In the genomic region with DNA sequence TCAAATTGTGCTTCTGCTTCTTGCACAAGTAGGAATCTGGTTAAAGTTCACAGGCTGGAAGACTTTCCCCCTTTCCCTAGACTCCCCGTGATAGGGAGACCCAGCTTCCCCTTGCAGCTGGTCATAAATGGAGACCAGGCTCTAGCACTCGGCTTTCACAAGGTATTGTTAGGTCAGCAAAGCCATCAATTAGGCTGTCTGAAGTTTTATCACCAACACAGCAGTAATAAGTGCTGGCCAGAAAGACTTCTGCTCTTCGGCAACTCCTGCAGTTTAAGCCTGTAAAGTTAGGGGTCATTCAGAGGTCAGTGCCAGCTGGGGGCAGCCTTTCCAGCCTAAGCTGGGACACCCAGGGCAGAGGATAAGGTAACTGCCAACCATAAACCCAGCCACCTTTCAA, we compare ENCODE assay signal across 20 cellular contexts.
DNase-seq lines count a peak whose midpoint lies in the region; ATAC-seq and TF ChIP-seq lines count a peak whose summit lies in the region.
"Had no signal": no experiment of that assay in that cellular context is flagged by ENCODE, and none has a peak within 500 bp of the region (broad histone marks: within the 10 kb centered on the region; RNA-seq: fewer than 3 reads in every experiment).

No MANE protein-coding gene starts in this region.

- H3K36me3 ChIP-seq in right atrium auricular region: peaks cover 18% of the 10 kb centered on the region
- peaks cover 5% of the 10 kb centered on the region for H3K36me3 ChIP-seq in ectodermal cell (ENCODE audit: control insufficient read depth, insufficient read depth, low read length)
- H3K36me3 ChIP-seq: MG63, right lobe of liver had no signal

- ATAC-seq in Right ventricle myocardium inferior: peak; percentile 42
- peak; percentile 42 for ATAC-seq in left lobe of liver
- ATAC-seq in GM21447 (IDR thresholded peaks at IDR 0.05; ENCODE audit: unreplicated experiment): no peak
- no peak for ATAC-seq in HG02588 (IDR thresholded peaks at IDR 0.05; ENCODE audit: unreplicated experiment)
- ATAC-seq: A549; activated CD4-positive, alpha-beta T cell treated with anti-CD3 and anti-CD28 coated beads for 36 hours; stimulated activated naive CD8-positive, alpha-beta T cell treated with anti-CD3 and anti-CD28 coated beads, Interleukin-15, amount 100 ng/mL, for 72 hours had no signal

- WGBS in ectodermal cell, 2 experiments: 8 to 10% methylated on average over 3 of the region's 3 CpGs

- no peak overlapping the region for H3K27ac ChIP-seq in right atrium auricular region
- H3K27ac ChIP-seq in ectodermal cell (ENCODE audit: insufficient read depth, low read depth, low read length, poor library complexity, severe bottlenecking): peak overlapping the region; percentile 66
- H3K27ac ChIP-seq: C4-2B, right lobe of liver had no signal

- peaks cover 42% of the 10 kb centered on the region for H3K36me3 Mint-ChIP-seq in type B pancreatic cell

- H3K4me3 Mint-ChIP-seq in type B pancreatic cell: peak overlapping the region; percentile 76
- H3K4me3 Mint-ChIP-seq: activated CD4-positive, alpha-beta T cell treated with anti-CD3 and anti-CD28 coated beads for 36 hours; stimulated activated naive CD8-positive, alpha-beta T cell treated with anti-CD3 and anti-CD28 coated beads, Interleukin-15, amount 100 ng/mL, for 72 hours had no signal

- H3K9me3 ChIP-seq in right atrium auricular region (no peaks in the 10 kb centered on the region), ectodermal cell (ENCODE audit: control insufficient read depth, low read length) (no peaks in the 10 kb centered on the region)
- H3K9me3 ChIP-seq: A549, MG63, right lobe of liver had no signal

- no peak for TF ChIP-seq CTCF in right atrium auricular region (IDR thresholded peaks at IDR 0.05)
- TF ChIP-seq CTCF in type B pancreatic cell (conservative IDR thresholded peaks at IDR 0.05): no peak

- peaks cover 67% of the 10 kb centered on the region for H3K4me1 Mint-ChIP-seq in type B pancreatic cell (ENCODE audit: unreplicated experiment)
- H3K4me1 Mint-ChIP-seq: activated CD4-positive, alpha-beta T cell treated with anti-CD3 and anti-CD28 coated beads for 36 hours; stimulated activated naive CD8-positive, alpha-beta T cell treated with anti-CD3 and anti-CD28 coated beads, Interleukin-15, amount 100 ng/mL, for 72 hours had no signal

- peak overlapping the region; percentile 30 for H3K27ac Mint-ChIP-seq in type B pancreatic cell
- H3K27ac Mint-ChIP-seq: activated CD4-positive, alpha-beta T cell treated with anti-CD3 and anti-CD28 coated beads for 36 hours; stimulated activated naive CD8-positive, alpha-beta T cell treated with anti-CD3 and anti-CD28 coated beads, Interleukin-15, amount 100 ng/mL, for 72 hours had no signal

- H3K27me3 ChIP-seq in right atrium auricular region (no peaks in the 10 kb centered on the region), ectodermal cell (ENCODE audit: control insufficient read depth, insufficient read depth, low read length, poor library complexity, severe bottlenecking) (no peaks in the 10 kb centered on the region)
- H3K27me3 ChIP-seq: MG63, right lobe of liver had no signal

- H3K4me3 ChIP-seq in right atrium auricular region (no peak overlapping the region), ectodermal cell (ENCODE audit: insufficient read depth, low read depth, low read length) (no peak overlapping the region)
- H3K4me3 ChIP-seq: A549, MG63, right lobe of liver had no signal

- DNase-seq in Right ventricle myocardium inferior (ENCODE audit: missing footprints) (no peak), right atrium auricular region (ENCODE audit: low spot score) (no peak), left lobe of liver (ENCODE audit: low spot score) (no peak), type B pancreatic cell (ENCODE audit: extremely low spot score, unreplicated experiment) (no peak)
- DNase-seq in activated CD8-positive, alpha-beta memory T cell treated with anti-CD3 and anti-CD28 coated beads, Interleukin-2, amount 50 U/mL, for 4 hours: no peak
- DNase-seq: activated CD4-positive, alpha-beta T cell treated with anti-CD3 and anti-CD28 coated beads for 36 hours; activated gamma-delta T cell; amygdala; foreskin fibroblast; mammary epithelial cell; MG63; NCI-H2029; right lobe of liver; stimulated activated CD4-positive, alpha-beta T cell treated with anti-CD3 and anti-CD28 coated beads, Interleukin-1b, Interleukin-23, amount 100 ng/mL, for 48 hours; stimulated activated naive CD8-positive, alpha-beta T cell treated with anti-CD3 and anti-CD28 coated beads, Interleukin-15, amount 100 ng/mL, for 72 hours had no signal

- H3K27me3 Mint-ChIP-seq in type B pancreatic cell: no peaks in the 10 kb centered on the region

- H3K4me1 ChIP-seq in right atrium auricular region: no peaks in the 10 kb centered on the region
- peaks cover 44% of the 10 kb centered on the region for H3K4me1 ChIP-seq in ectodermal cell (ENCODE audit: control insufficient read depth, insufficient read depth, low read length)
- H3K4me1 ChIP-seq: right lobe of liver had no signal

- no peaks in the 10 kb centered on the region for H3K9me3 Mint-ChIP-seq in type B pancreatic cell
- H3K9me3 Mint-ChIP-seq: stimulated activated naive CD8-positive, alpha-beta T cell treated with anti-CD3 and anti-CD28 coated beads, Interleukin-15, amount 100 ng/mL, for 72 hours had no signal

- intact Hi-C loops in Right ventricle myocardium inferior (cut with DNase I): no loop called here

Comparison
In these comparisons a context has a peak if more than half of its experiments do, and no peak if none do; other contexts are left out.
1. ATAC-seq: peak in Right ventricle myocardium inferior (single experiment) and left lobe of liver (single experiment); none in GM21447 (single experiment) and HG02588 (single experiment).